In the genomic region with DNA sequence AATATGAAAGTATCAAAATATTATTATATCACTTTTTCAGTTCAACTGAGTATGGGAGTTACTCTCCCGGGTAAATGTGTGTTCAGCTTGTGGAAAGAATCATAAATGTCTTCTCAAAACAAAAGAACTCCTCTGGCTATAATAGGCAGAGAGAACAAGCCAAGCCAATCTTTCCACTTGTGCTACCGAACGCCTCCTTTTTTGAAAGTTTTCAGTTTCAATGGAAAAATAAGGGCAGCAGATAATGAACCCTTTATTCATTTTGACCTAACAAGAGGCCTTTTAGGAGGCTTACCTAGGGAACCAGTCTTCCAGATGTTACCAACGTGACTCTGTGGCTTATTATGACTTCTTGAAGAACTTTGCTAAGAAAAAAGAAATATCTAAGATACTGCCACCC, we compare ENCODE assay signal across 18 cellular contexts.
"Had no signal": no experiment of that assay in that cellular context is flagged by ENCODE, and none has a peak within 500 bp of the region (broad histone marks: within the 10 kb centered on the region; RNA-seq: fewer than 3 reads in every experiment).

No MANE protein-coding gene starts in this region.

- H3K4me3 Mint-ChIP-seq: naive thymus-derived CD4-positive, alpha-beta T cell; nephron progenitor cell had no signal

- H3K27ac ChIP-seq: colonic mucosa, hepatocyte, right atrium auricular region, upper lobe of left lung had no signal

- H3K4me3 ChIP-seq: colonic mucosa, hepatocyte, lung, right atrium auricular region, tibial artery, upper lobe of left lung, uterus had no signal

- H2AFZ ChIP-seq: hepatocyte had no signal

- H3K36me3 ChIP-seq: colonic mucosa, right atrium auricular region, tibial artery, upper lobe of left lung, uterus had no signal

- H3K79me2 ChIP-seq: hepatocyte had no signal

- ATAC-seq: left colon; left ventricle myocardium superior; naive thymus-derived CD4-positive, alpha-beta T cell had no signal

- H3K27me3 ChIP-seq: colonic mucosa, hepatocyte, right atrium auricular region, tibial artery, upper lobe of left lung, uterus had no signal

- DNase-seq: colonic mucosa; dermis blood vessel endothelial cell; foreskin melanocyte; head of caudate nucleus; left colon; left ventricle myocardium superior; mesendoderm; naive thymus-derived CD4-positive, alpha-beta T cell; nephron progenitor cell; small intestine; stimulated activated CD4-positive, alpha-beta T cell treated with anti-CD3 and anti-CD28 coated beads, Interleukin-12 subunit alpha, Interleukin-12 subunit beta, amount 100 ng/mL, for 4 hours; stimulated activated naive CD4-positive, alpha-beta T cell; tibial artery; upper lobe of left lung; uterus had no signal

- H3K4me2 ChIP-seq: hepatocyte had no signal

- H3K27ac Mint-ChIP-seq: naive thymus-derived CD4-positive, alpha-beta T cell; nephron progenitor cell had no signal

- H3K4me1 ChIP-seq: colonic mucosa had no signal

- H3K9me3 ChIP-seq: colonic mucosa, right atrium auricular region, tibial artery, upper lobe of left lung, uterus had no signal

- H3K9me3 Mint-ChIP-seq: naive thymus-derived CD4-positive, alpha-beta T cell; nephron progenitor cell had no signal
